ENCODE assay signal across 2 cellular contexts in the genomic region with DNA sequence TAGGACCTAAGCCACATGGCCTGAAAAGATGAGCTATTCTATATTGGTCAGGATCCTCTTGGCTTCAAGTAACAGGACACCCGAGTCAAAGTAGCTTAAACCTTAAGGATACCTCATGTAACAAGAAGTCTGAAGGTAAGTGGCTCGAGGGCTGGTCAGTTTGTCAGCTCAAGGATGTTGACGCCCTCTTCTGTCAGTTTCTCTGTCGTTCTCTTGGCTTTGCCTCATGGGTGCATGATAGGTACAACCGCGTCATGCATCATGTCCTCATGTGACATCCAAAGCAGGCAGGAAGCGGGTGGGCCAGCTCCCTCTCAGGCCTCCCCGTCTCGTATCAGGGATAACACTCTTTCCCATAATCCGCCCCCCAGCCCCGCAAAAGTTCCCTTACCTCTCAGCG.
TF ChIP-seq lines count a peak whose summit lies in the region.

No MANE protein-coding gene starts in this region.

TF ChIP-seq in HCT116, 20 proteins besides CTCF, POLR2A, EP300 and RAD21 (continued from another document):
- TF ChIP-seq REST (IDR thresholded peaks at IDR 0.05; ENCODE audit: low read depth) = no peak
- no peak for TF ChIP-seq EZH2phosphoT487 (IDR thresholded peaks at IDR 0.05; ENCODE audit: borderline replicate concordance)
- TF ChIP-seq ATF3 (IDR thresholded peaks at IDR 0.05) = no peak
- TF ChIP-seq MAX (IDR thresholded peaks at IDR 0.05) = no peak
- no peak for TF ChIP-seq POLR2AphosphoS5 (IDR thresholded peaks at IDR 0.05; ENCODE audit: low read depth, low read length)
- TF ChIP-seq, protein P1, sequence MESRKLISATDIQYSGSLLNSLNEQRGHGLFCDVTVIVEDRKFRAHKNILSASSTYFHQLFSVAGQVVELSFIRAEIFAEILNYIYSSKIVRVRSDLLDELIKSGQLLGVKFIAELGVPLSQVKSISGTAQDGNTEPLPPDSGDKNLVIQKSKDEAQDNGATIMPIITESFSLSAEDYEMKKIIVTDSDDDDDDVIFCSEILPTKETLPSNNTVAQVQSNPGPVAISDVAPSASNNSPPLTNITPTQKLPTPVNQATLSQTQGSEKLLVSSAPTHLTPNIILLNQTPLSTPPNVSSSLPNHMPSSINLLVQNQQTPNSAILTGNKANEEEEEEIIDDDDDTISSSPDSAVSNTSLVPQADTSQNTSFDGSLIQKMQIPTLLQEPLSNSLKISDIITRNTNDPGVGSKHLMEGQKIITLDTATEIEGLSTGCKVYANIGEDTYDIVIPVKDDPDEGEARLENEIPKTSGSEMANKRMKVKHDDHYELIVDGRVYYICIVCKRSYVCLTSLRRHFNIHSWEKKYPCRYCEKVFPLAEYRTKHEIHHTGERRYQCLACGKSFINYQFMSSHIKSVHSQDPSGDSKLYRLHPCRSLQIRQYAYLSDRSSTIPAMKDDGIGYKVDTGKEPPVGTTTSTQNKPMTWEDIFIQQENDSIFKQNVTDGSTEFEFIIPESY (IDR thresholded peaks at IDR 0.05; ENCODE audit: extremely low read depth, insufficient replicate concordance, low read length) = no peak
- TF ChIP-seq ZNF274 (IDR thresholded peaks at IDR 0.05; ENCODE audit: low read depth, low read length) = no peak
- no peak for TF ChIP-seq ZFX (IDR thresholded peaks at IDR 0.05)
- no peak for TF ChIP-seq SRF (IDR thresholded peaks at IDR 0.05; ENCODE audit: low read depth)
- no peak for TF ChIP-seq TCF7L2 (IDR thresholded peaks at IDR 0.05; ENCODE audit: borderline replicate concordance, extremely low read depth, insufficient read depth, insufficient read length)

TF ChIP-seq in WTC11, 78 proteins besides CTCF, POLR2A, EP300 and RAD21 (continued from another document):
- TF ChIP-seq, protein P2, sequence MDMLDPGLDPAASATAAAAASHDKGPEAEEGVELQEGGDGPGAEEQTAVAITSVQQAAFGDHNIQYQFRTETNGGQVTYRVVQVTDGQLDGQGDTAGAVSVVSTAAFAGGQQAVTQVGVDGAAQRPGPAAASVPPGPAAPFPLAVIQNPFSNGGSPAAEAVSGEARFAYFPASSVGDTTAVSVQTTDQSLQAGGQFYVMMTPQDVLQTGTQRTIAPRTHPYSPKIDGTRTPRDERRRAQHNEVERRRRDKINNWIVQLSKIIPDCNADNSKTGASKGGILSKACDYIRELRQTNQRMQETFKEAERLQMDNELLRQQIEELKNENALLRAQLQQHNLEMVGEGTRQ (CRISPR knock-in tag; IDR thresholded peaks at IDR 0.05) = peak; percentile 27; the same call in 1 of the 2 replicates
- 0 out of 2 replicates have a peak, but pooled peaks have one; percentile 59 for TF ChIP-seq ZBTB21 (CRISPR knock-in tag; IDR thresholded peaks at IDR 0.05; ENCODE audit: borderline replicate concordance)
